ENCODE assay signal across 16 cellular contexts in the genomic region with DNA sequence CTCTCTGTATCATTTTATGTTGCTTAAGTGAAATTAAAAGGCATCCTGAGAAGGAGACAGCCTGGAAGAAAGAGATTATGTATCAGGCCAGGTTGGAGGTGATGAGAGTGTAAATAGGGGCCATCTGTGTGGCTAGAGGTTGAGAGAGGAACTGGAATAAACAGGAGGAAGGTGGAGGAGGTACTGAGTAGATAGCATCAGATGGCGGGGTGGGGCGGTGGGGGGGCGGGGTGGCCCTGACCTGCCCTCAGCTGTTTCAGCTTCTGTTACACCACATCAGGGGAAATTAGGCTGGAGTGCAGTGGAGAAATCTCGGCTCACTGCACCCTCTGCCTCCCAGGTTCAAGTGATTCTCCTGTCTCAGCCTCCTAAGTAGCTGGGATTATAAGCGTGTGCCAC. TPM values are rescaled to one million over a fixed set of nuclear protein-coding genes. Genes with fewer than 3 reads are reported as not detected.
DNase-seq lines count a peak whose midpoint lies in the region; ATAC-seq and TF ChIP-seq lines count a peak whose summit lies in the region.
"Had no signal": no experiment of that assay in that cellular context is flagged by ENCODE, and none has a peak within 500 bp of the region (broad histone marks: within the 10 kb centered on the region; RNA-seq: fewer than 3 reads in every experiment).

No MANE protein-coding gene starts in this region.

- H3K4me3 ChIP-seq in HEK293 (ENCODE audit: low read depth, low read length) (no peak overlapping the region), tibial artery (no peak overlapping the region)
- H3K4me3 ChIP-seq: BLaER1, HAP-1 had no signal

- H3K4me1 ChIP-seq in HEK293 (ENCODE audit: control insufficient read depth, insufficient read depth, low read length) (no peaks in the 10 kb centered on the region), tibial artery (no peaks in the 10 kb centered on the region)
- H3K4me1 ChIP-seq: HAP-1 had no signal

- H3K4me1 Mint-ChIP-seq in nephron = peaks cover 23% of the 10 kb centered on the region
- H3K4me1 Mint-ChIP-seq: CD8-positive, alpha-beta memory T cell had no signal

- peak overlapping the region in 2 of 3 experiments; percentile 42 to 68 for H3K27ac Mint-ChIP-seq in nephron
- H3K27ac Mint-ChIP-seq: CD8-positive, alpha-beta memory T cell; T-helper 2 cell treated with Interferon-gamma antibody and Interleukin-4, amounts not matched to agents 5 μg/mL and 100 μg/mL, for 36 hours had no signal

- H3K27ac ChIP-seq in HEK293 (ENCODE audit: extremely low read depth, low read depth, low read length) = no peak overlapping the region
- H3K27ac ChIP-seq in tibial artery = no peak overlapping the region
- H3K27ac ChIP-seq: BLaER1, HL-60 had no signal

- H3K36me3 ChIP-seq in HEK293 (ENCODE audit: control insufficient read depth in 2 of 2, insufficient read depth in 1 of 2, low read length in 2 of 2) = no peaks in the 10 kb centered on the region
- no peaks in the 10 kb centered on the region for H3K36me3 ChIP-seq in tibial artery
- H3K36me3 ChIP-seq: BLaER1, HAP-1 had no signal

- H3K27me3 ChIP-seq in tibial artery = peaks cover 0 to 15% of the 10 kb centered on the region in 2 donors
- H3K27me3 ChIP-seq: BLaER1 had no signal

- no peaks in the 10 kb centered on the region for H3K36me3 Mint-ChIP-seq in nephron (ENCODE audit: low read depth)

- peaks cover 7% of the 10 kb centered on the region for H3K9me3 Mint-ChIP-seq in nephron
- H3K9me3 Mint-ChIP-seq: T-helper 2 cell treated with Interferon-gamma antibody and Interleukin-4, amounts not matched to agents 5 μg/mL and 100 μg/mL, for 36 hours had no signal

- no peak overlapping the region for H3K4me3 Mint-ChIP-seq in nephron
- H3K4me3 Mint-ChIP-seq: CD8-positive, alpha-beta memory T cell; T-helper 2 cell treated with Interferon-gamma antibody and Interleukin-4, amounts not matched to agents 5 μg/mL and 100 μg/mL, for 36 hours had no signal

- ATAC-seq in GM21515 (IDR thresholded peaks at IDR 0.05; ENCODE audit: unreplicated experiment) = no peak
- no peak for ATAC-seq in HG02885 (IDR thresholded peaks at IDR 0.05; ENCODE audit: poor library complexity, unreplicated experiment)
- no peak for ATAC-seq in HG03135 (IDR thresholded peaks at IDR 0.05; ENCODE audit: unreplicated experiment)

- DNase-seq in NCI-H2171 (lab: John Stamatoyannopoulos, UW) (peak; percentile 86), SK-N-DZ (ENCODE audit: low spot score) (peak; percentile 52), tibial artery (no peak)
- DNase-seq: CD8-positive, alpha-beta memory T cell; NCI-H1105 treated with DMSO at 0.1 percent for 48 hours; NCI-H2029; SHP77 had no signal

- POLR2A ChIA-PET in HEK293 (lab: Yijun Ruan, JAX) = interaction anchor here (0.7 kb wide), 1 partner anchor 22 kb away, joined by 3 read pairs; no protein-coding TSS in a partner anchor

- no peak for TF ChIP-seq CTCF in HEK293 (tag by site-specific recombination; IDR thresholded peaks at IDR 0.05)
- TF ChIP-seq CTCF in nephron (IDR thresholded peaks at IDR 0.05; ENCODE audit: unreplicated experiment in 3 of 3) = no peak
- TF ChIP-seq CTCF in tibial artery (IDR thresholded peaks at IDR 0.05) = no peak

- no peaks in the 10 kb centered on the region for H3K9me3 ChIP-seq in HEK293 (ENCODE audit: control insufficient read depth, insufficient read depth, low read depth, low read length)
- no peaks in the 10 kb centered on the region for H3K9me3 ChIP-seq in tibial artery
- H3K9me3 ChIP-seq: BLaER1, HAP-1 had no signal

- intact Hi-C loops in tibial artery (cut with DNase I; ENCODE audit: low total_unique reads) = no loop called here

- peaks cover 7% of the 10 kb centered on the region for H3K27me3 Mint-ChIP-seq in nephron (ENCODE audit: low read depth)

- CTCF ChIA-PET in HEK293 (lab: Yijun Ruan, JAX) = interaction anchor here (1.9 kb wide), 1 partner anchor 30 kb away, joined by 11 read pairs; no protein-coding TSS in a partner anchor

TF ChIP-seq in HEK293, 187 proteins besides CTCF, POLR2A, EP300 and RAD21:
- TF ChIP-seq ZNF544 (tag by site-specific recombination; IDR thresholded peaks at IDR 0.05) (no peak), KLF1 (tag by site-specific recombination; IDR thresholded peaks at IDR 0.05) (0 out of 2 replicates have a peak, but pooled peaks have one; percentile 9), ZNF169 (tag by site-specific recombination; IDR thresholded peaks at IDR 0.05) (no peak)
- TF ChIP-seq, protein P1, sequence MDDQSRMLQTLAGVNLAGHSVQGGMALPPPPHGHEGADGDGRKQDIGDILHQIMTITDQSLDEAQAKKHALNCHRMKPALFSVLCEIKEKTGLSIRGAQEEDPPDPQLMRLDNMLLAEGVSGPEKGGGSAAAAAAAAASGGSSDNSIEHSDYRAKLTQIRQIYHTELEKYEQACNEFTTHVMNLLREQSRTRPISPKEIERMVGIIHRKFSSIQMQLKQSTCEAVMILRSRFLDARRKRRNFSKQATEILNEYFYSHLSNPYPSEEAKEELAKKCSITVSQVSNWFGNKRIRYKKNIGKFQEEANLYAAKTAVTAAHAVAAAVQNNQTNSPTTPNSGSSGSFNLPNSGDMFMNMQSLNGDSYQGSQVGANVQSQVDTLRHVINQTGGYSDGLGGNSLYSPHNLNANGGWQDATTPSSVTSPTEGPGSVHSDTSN (CRISPR knock-in tag; IDR thresholded peaks at IDR 0.05) = no peak
TF ChIP-seq in HEK293: peak in this region for 1.

RNA-seq across cellular contexts. Expression of a gene that starts 6.9 kb away (rescaled TPM):
- not detected in 2 replicates for polyA plus RNA-seq in SK-N-DZ (2014; cell fraction: cytosol; rRNA removed)
- not detected in 2 replicates for polyA plus RNA-seq in SK-N-DZ (2014; cell fraction: nucleus; rRNA removed)
- polyA plus RNA-seq: CD8-positive, alpha-beta memory T cell had no signal

RNA-seq across cellular contexts. Expression of a gene that starts 48.0 kb away (rescaled TPM):
- polyA plus RNA-seq in SK-N-DZ (2014; cell fraction: cytosol; rRNA removed) = not detected in 2 replicates
- polyA plus RNA-seq in SK-N-DZ (2014; cell fraction: nucleus; rRNA removed) = not detected in 2 replicates
- polyA plus RNA-seq: CD8-positive, alpha-beta memory T cell had no signal

RNA-seq across cellular contexts. Expression of a gene that starts 55.7 kb away (rescaled TPM):
- 1.3 TPM in 1 of 2 replicates, not detected in the other for polyA plus RNA-seq in SK-N-DZ (2014; cell fraction: cytosol; rRNA removed)
- polyA plus RNA-seq in SK-N-DZ (2014; cell fraction: nucleus; rRNA removed) = 0.05 and 0.58 TPM in 2 replicates
- polyA plus RNA-seq: CD8-positive, alpha-beta memory T cell had no signal

RNA-seq across cellular contexts. Expression of a gene that starts 59.8 kb away (rescaled TPM):
- 55.5 and 64.8 TPM in 2 replicates for polyA plus RNA-seq in SK-N-DZ (2014; cell fraction: cytosol; rRNA removed)
- 308 and 445 TPM in 2 replicates for polyA plus RNA-seq in SK-N-DZ (2014; cell fraction: nucleus; rRNA removed)

Comparison
In these comparisons a context has a peak if more than half of its experiments do, and no peak if none do; other contexts are left out.
1. DNase-seq: peak in NCI-H2171 (single experiment) and SK-N-DZ (single experiment); none in tibial artery (0 of 2).